8 cellular contexts compared by ENCODE assay signal in the genomic region with DNA sequence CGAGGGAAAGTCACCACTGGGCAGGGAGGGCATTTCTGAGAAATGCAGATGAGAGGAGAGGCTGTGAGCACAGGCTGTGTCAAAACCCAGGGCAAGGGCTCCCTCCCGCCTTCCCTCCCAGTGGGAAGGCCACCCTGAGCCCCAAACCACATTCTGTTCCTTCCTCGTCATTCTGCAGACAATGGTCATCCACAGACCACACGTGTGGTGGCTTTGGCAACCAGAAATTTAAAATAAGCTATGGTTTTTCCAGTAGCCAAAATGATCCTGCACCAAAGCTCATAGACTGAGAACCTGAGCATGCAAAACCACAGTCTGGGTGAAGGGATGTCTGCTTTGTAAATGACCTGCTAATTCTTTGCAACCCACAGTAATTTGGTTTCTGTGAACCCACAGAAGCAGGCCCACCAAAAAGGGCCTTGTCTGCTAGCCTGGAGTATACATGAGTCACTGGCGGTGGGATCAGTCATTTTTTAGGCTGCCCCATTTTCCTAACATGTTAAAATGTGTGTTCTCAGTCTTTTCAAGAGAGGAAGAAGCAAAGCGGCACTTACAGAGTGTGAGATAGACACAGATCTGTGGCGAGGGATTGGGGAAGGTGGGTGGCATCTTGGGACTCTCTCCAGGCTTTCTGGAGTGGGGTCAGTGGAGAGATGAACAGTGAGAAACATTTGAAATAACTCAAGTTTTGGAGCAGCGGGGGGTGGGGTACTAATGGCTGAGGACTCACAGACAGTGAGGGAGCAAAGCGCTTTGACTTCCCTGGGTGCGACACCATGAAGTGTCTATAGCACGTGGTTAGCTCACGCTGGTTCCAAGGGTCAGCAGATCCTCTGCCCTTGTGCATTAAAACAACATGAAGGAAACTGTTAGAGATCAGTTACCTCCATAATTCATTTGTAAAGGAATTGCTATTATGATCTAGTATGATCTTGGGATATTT. TPM values are rescaled to one million over a fixed set of nuclear protein-coding genes. Genes with fewer than 3 reads are reported as not detected.
A peak's percentile ranks its signal among the peaks of the same experiment; 100 is the strongest.
DNase-seq lines count a peak whose midpoint lies in the region; ATAC-seq and TF ChIP-seq lines count a peak whose summit lies in the region.

No MANE protein-coding gene starts in this region.

- H3K9me3 ChIP-seq in HAP-1, result no peaks in the 10 kb centered on the region
- H3K9me3 ChIP-seq in colonic mucosa, result no peaks in the 10 kb centered on the region

- TF ChIP-seq CTCF in GM13977 (IDR thresholded peaks at IDR 0.05; ENCODE audit: extremely low read depth, insufficient read depth, missing control alignments) (no peak), colonic mucosa (IDR thresholded peaks at IDR 0.05) (no peak)

- H3K27me3 ChIP-seq in HAP-1 (ENCODE audit: low read depth), result no peaks in the 10 kb centered on the region
- H3K27me3 ChIP-seq in colonic mucosa, result no peaks in the 10 kb centered on the region

- in situ Hi-C loops in GM13977 (cut with MboI; ENCODE audit: low pct_unique_long_range_greater_than_20kb, low sequenced_read_pairs, unreplicated experiment) (loop anchor here (10.0 kb wide), 1 partner anchor 133 kb away; the partner anchor contains the start of gene PPP1R1B), HAP-1 (cut with MboI; ENCODE audit: low sequenced_read_pairs) (no loop called here)

- intact Hi-C loops in colonic mucosa (cut with DNase I), result no loop called here

- H3K36me3 ChIP-seq in HAP-1 (replicated peaks) (no peaks in the 10 kb centered on the region), colonic mucosa (no peaks in the 10 kb centered on the region)

- H3K4me1 ChIP-seq in HAP-1 (peaks cover 11% of the 10 kb centered on the region), colonic mucosa (no peaks in the 10 kb centered on the region)

- ATAC-seq in GM21619 (IDR thresholded peaks at IDR 0.05; ENCODE audit: unreplicated experiment), result no peak

- no peak overlapping the region for H3K4me3 ChIP-seq in HAP-1
- H3K4me3 ChIP-seq in colonic mucosa, result no peak overlapping the region

- no peak overlapping the region for H3K9ac ChIP-seq in colonic mucosa (ENCODE audit: low read depth in 2 of 2, low read length in 2 of 2)

- DNase-seq in GM13977 (ENCODE audit: low spot score) (peak; percentile 58), RPMI8226 (peak; percentile 25), COR-L47 (lab: John Stamatoyannopoulos, UW) (no peak), HAP-1 (ENCODE audit: low spot score in 2 of 2) (no peak), colonic mucosa (no peak)
- peak; percentile 35 for DNase-seq in activated effector memory CD4-positive, alpha-beta T cell treated with Interleukin-2 at 50 U/mL for 16 hours
- peak; percentile 37 to 47 for DNase-seq in stimulated activated CD4-positive, alpha-beta T cell treated with anti-CD3 and anti-CD28 coated beads, Interleukin-2, amount 100 ng/mL, for 48 hours

- no peak overlapping the region for H3K27ac ChIP-seq in colonic mucosa

RNA-seq across cellular contexts. Expression of gene GRB7, which starts 20.5 kb away (rescaled TPM):
- 10 to 100 TPM; 22.4 to 40.9 TPM for total RNA-seq in colonic mucosa

RNA-seq across cellular contexts. Expression of gene MIEN1, which starts 27.9 kb away (rescaled TPM):
- 100 to 1,000 TPM in 1 of 2 donors, 10 to 100 TPM in 1; 74.1 to 103 TPM for total RNA-seq in colonic mucosa

RNA-seq across cellular contexts. Expression of gene ERBB2, which starts 58.3 kb away (rescaled TPM):
- total RNA-seq in colonic mucosa, result 100 to 1,000 TPM; 153 to 174 TPM

Comparison
In these comparisons a context has a peak if more than half of its experiments do, and no peak if none do; other contexts are left out.
1. DNase-seq: peak in GM13977 (single experiment), RPMI8226 (single experiment), activated effector memory CD4-positive, alpha-beta T cell treated with Interleukin-2 at 50 U/mL for 16 hours (single experiment) and stimulated activated CD4-positive, alpha-beta T cell treated with anti-CD3 and anti-CD28 coated beads, Interleukin-2, amount 100 ng/mL, for 48 hours (2 of 2); none in COR-L47 (single experiment), HAP-1 (0 of 2) and colonic mucosa (single experiment).